8 cellular contexts compared by ENCODE assay signal in genomic region chr11:78575478-78575877, GRCh38. TPM values are rescaled to one million over a fixed set of nuclear protein-coding genes. Genes with fewer than 3 reads are reported as not detected.
A peak's percentile ranks its signal among the peaks of the same experiment; 100 is the strongest.
DNase-seq lines count a peak whose midpoint lies in the region; ATAC-seq and TF ChIP-seq lines count a peak whose summit lies in the region.

No MANE protein-coding gene starts in this region.

- H3K9me3 ChIP-seq in CD8-positive, alpha-beta memory T cell (ENCODE audit: low read length) = no peaks in the 10 kb centered on the region
- H3K9me3 ChIP-seq in OCI-LY7 (ENCODE audit: low read length) (no peaks in the 10 kb centered on the region), endocrine pancreas (ENCODE audit: control insufficient read depth, low read length) (no peaks in the 10 kb centered on the region), osteoblast (ENCODE audit: low read depth, low read length) (no peaks in the 10 kb centered on the region)

- H3K4me1 Mint-ChIP-seq in CD8-positive, alpha-beta memory T cell = peaks cover 32 to 50% (median 41%) of the 10 kb centered on the region in 3 donors

- peaks cover 5% of the 10 kb centered on the region for H3K36me3 ChIP-seq in CD8-positive, alpha-beta memory T cell (ENCODE audit: insufficient read depth, low read length)
- H3K36me3 ChIP-seq in OCI-LY7 (ENCODE audit: insufficient read depth, low read length) (peaks cover 24% of the 10 kb centered on the region), endocrine pancreas (ENCODE audit: control insufficient read depth, insufficient read depth, low read length) (no peaks in the 10 kb centered on the region), osteoblast (ENCODE audit: insufficient read depth, low read length) (peaks cover 7% of the 10 kb centered on the region)

- H3K4me2 ChIP-seq in OCI-LY7 (ENCODE audit: low read length) (peak overlapping the region; percentile 89; the same call in 1 of the 2 replicates), osteoblast (ENCODE audit: insufficient read depth, low read length) (peak overlapping the region; percentile 99)

- no peak for TF ChIP-seq CTCF in OCI-LY7 (conservative IDR thresholded peaks at IDR 0.05; ENCODE audit: low read length)
- TF ChIP-seq CTCF in osteoblast (IDR thresholded peaks at IDR 0.05; ENCODE audit: extremely low read depth, low read depth, low read length) = no peak

- H3K79me2 ChIP-seq in OCI-LY7 (ENCODE audit: insufficient read depth, low read depth, low read length) = peaks cover 25% of the 10 kb centered on the region
- H3K79me2 ChIP-seq in osteoblast (ENCODE audit: insufficient read depth, low read length) = peaks cover 20% of the 10 kb centered on the region

- CTCF ChIA-PET in CD8-positive, alpha-beta memory T cell (lab: Charles Lee) = interaction anchor here (4.6 kb wide), 1 partner anchor 11 kb away, joined by 34 read pairs; no protein-coding TSS in a partner anchor
- CTCF ChIA-PET in OCI-LY7 (lab: Charles Lee; ENCODE audit: unreplicated experiment) = no interaction called here

- peak overlapping the region; percentile 85 to 100 (median 99) for H3K27ac Mint-ChIP-seq in CD8-positive, alpha-beta memory T cell

- H3K27me3 ChIP-seq in CD8-positive, alpha-beta memory T cell (ENCODE audit: insufficient read depth, low read length, poor library complexity, severe bottlenecking) = no peaks in the 10 kb centered on the region
- H3K27me3 ChIP-seq in endocrine pancreas (ENCODE audit: control insufficient read depth, insufficient read depth, low read length) (no peaks in the 10 kb centered on the region), osteoblast (ENCODE audit: insufficient read depth, low read length) (no peaks in the 10 kb centered on the region)

- DNase-seq in CD8-positive, alpha-beta memory T cell = no peak
- DNase-seq in OCI-LY7 (ENCODE audit: low spot score) (no peak), osteoblast (ENCODE audit: insufficient read length, low spot score, missing footprints) (no peak), AML-193 (lab: John Stamatoyannopoulos, UW) (no peak), KBM-7 (no peak)

- in situ Hi-C loops in KBM-7 (cut with MboI; ENCODE audit: low pct_unique_long_range_greater_than_20kb, low sequenced_read_pairs) = no loop called here

- peak overlapping the region; percentile 82 for H3K4me3 ChIP-seq in CD8-positive, alpha-beta memory T cell (ENCODE audit: low read length)
- H3K4me3 ChIP-seq in OCI-LY7 (ENCODE audit: low read depth, low read length, poor library complexity, severe bottlenecking) (peak overlapping the region; percentile 92), endocrine pancreas (ENCODE audit: control insufficient read depth, insufficient read depth, low read length) (peak overlapping the region; percentile 76), osteoblast (ENCODE audit: insufficient read depth, low read length) (peak overlapping the region; percentile 99)

- peaks cover 3 to 9% of the 10 kb centered on the region in 2 donors for H3K27me3 Mint-ChIP-seq in CD8-positive, alpha-beta memory T cell

- POLR2A ChIA-PET in CD8-positive, alpha-beta memory T cell (lab: Charles Lee) = no interaction called here
- POLR2A ChIA-PET in OCI-LY7 (lab: Charles Lee) = interaction anchor here (0.6 to 2.2 kb wide), 7 partner anchors 15 to 159 kb away, joined by 3 to 8 read pairs (median 5); partner anchors contain the start of gene GAB2

- peak overlapping the region; percentile 100; the same call in 1 of the 2 replicates for H2AFZ ChIP-seq in OCI-LY7 (ENCODE audit: low read length)
- H2AFZ ChIP-seq in osteoblast (ENCODE audit: low read length) = peak overlapping the region; percentile 100

- no TSS peak for BruUV-seq in OCI-LY7 (replicated peaks; lab: Mats Ljungman, UMichigan)

- ATAC-seq in GM18520 (IDR thresholded peaks at IDR 0.05; ENCODE audit: unreplicated experiment) = no peak
- ATAC-seq in GM19463 (IDR thresholded peaks at IDR 0.05; ENCODE audit: unreplicated experiment) = no peak

- peak overlapping the region; percentile 86 for H3K27ac ChIP-seq in CD8-positive, alpha-beta memory T cell (ENCODE audit: low read depth, low read length)
- H3K27ac ChIP-seq in OCI-LY7 (ENCODE audit: low read depth, low read length, poor library complexity, severe bottlenecking) (no peak overlapping the region), osteoblast (ENCODE audit: low read depth, low read length) (peak overlapping the region; percentile 81)

- no peaks in the 10 kb centered on the region for H4K20me1 ChIP-seq in OCI-LY7 (ENCODE audit: insufficient read depth, low read length)
- no peaks in the 10 kb centered on the region for H4K20me1 ChIP-seq in osteoblast (ENCODE audit: insufficient read depth, low read length)

- H3K4me1 ChIP-seq in CD8-positive, alpha-beta memory T cell (ENCODE audit: insufficient read depth, low read length) = peaks cover 26% of the 10 kb centered on the region
- H3K4me1 ChIP-seq in OCI-LY7 (ENCODE audit: insufficient read depth, low read length, poor library complexity, severe bottlenecking) = peaks cover 18% of the 10 kb centered on the region
- H3K4me1 ChIP-seq in endocrine pancreas (ENCODE audit: control insufficient read depth, insufficient read depth, low read length) = peaks cover 10% of the 10 kb centered on the region
- H3K4me1 ChIP-seq in osteoblast (ENCODE audit: insufficient read depth, low read length) = no peaks in the 10 kb centered on the region

- H3K9me3 Mint-ChIP-seq in CD8-positive, alpha-beta memory T cell = no peaks in the 10 kb centered on the region

- peak overlapping the region; percentile 91 to 99 (median 98) for H3K4me3 Mint-ChIP-seq in CD8-positive, alpha-beta memory T cell

- H3K9me2 ChIP-seq in OCI-LY7 (ENCODE audit: insufficient read depth, low read length) = no peaks in the 10 kb centered on the region

- peaks cover 0 to 28% (median 6%) of the 10 kb centered on the region in 3 donors for H3K36me3 Mint-ChIP-seq in CD8-positive, alpha-beta memory T cell

- intact Hi-C loops in OCI-LY7 (cut with micrococcal nuclease; ENCODE audit: unreplicated experiment) = no loop called here

- peak overlapping the region; percentile 2 for H3K9ac ChIP-seq in endocrine pancreas (ENCODE audit: control insufficient read depth, insufficient read depth, low read length)

RNA-seq across cellular contexts. Expression of gene NARS2, which starts 0.8 kb away (rescaled TPM):
- total RNA-seq in CD8-positive, alpha-beta memory T cell = 10 to 100 TPM; 23.9 to 24.5 TPM
- 14.5 TPM for polyA plus RNA-seq in CD8-positive, alpha-beta memory T cell
- 25.5 and 28.1 TPM in 2 replicates for total RNA-seq in OCI-LY7 (2014; rRNA removed; shearing (Covaris generic))
- 28.8 and 29.2 TPM in 2 replicates for total RNA-seq in OCI-LY7 (2022)
- total RNA-seq in osteoblast = 12.7 and 19.5 TPM in 2 replicates
